Comparison of ENCODE assay signal across 28 cellular contexts in genomic region chr12:131591136-131591535, GRCh38.
"Had no signal": no experiment of that assay in that cellular context is flagged by ENCODE, and none has a peak within 500 bp of the region (broad histone marks: within the 10 kb centered on the region; RNA-seq: fewer than 3 reads in every experiment).

No MANE protein-coding gene starts in this region.

- H3K36me3 ChIP-seq: esophagus squamous epithelium, neutrophil, suprapubic skin, transverse colon, upper lobe of right lung, uterus had no signal

- H3K4me3 ChIP-seq: coronary artery, esophagus squamous epithelium, lung, mucosa of descending colon, smooth muscle cell, suprapubic skin, transverse colon, upper lobe of right lung, uterus had no signal

- H2AFZ ChIP-seq: parathyroid adenoma had no signal

- H3K79me2 ChIP-seq: parathyroid adenoma had no signal

- H3K4me1 ChIP-seq: esophagus squamous epithelium, parathyroid adenoma, suprapubic skin, transverse colon, upper lobe of right lung, uterus had no signal

- H3K27me3 ChIP-seq: neutrophil, transverse colon, upper lobe of right lung, uterus had no signal

- H3K27ac ChIP-seq: coronary artery, esophagus squamous epithelium, neutrophil, parathyroid adenoma, suprapubic skin, transverse colon, upper lobe of right lung, uterus had no signal

- FAIRE-seq: endometrium, kidney had no signal

- DNase-seq: effector memory CD8-positive, alpha-beta T cell; erythroblast; esophagus squamous epithelium; foreskin melanocyte; hypothalamus; kidney; mesenchymal stem cell; mucosa of descending colon; naive B cell; stimulated activated CD4-positive, alpha-beta T cell treated with anti-CD3 and anti-CD28 coated beads, Interleukin-12 subunit alpha, Interleukin-12 subunit beta, amount 100 ng/mL, for 4 hours; stimulated activated CD4-positive, alpha-beta T cell treated with anti-CD3 and anti-CD28 coated beads, Interleukin-1b, Interleukin-23, amount 100 ng/mL, for 48 hours; stimulated activated CD4-positive, alpha-beta T cell treated with anti-CD3 and anti-CD28 coated beads, Interleukin-4, amount 100 ng/mL, for 1 hour; stimulated activated CD8-positive, alpha-beta memory T cell treated with anti-CD3 and anti-CD28 coated beads, Interleukin-4, amount 100 ng/mL, for 48 hours; stimulated activated naive CD4-positive, alpha-beta T cell; stimulated activated naive CD8-positive, alpha-beta T cell treated with anti-CD3 and anti-CD28 coated beads, Interleukin-15, amount 100 ng/mL, for 72 hours; transverse colon; upper lobe of right lung; uterus had no signal

- ATAC-seq: effector memory CD8-positive, alpha-beta T cell; left lobe of liver; mucosa of descending colon; natural killer cell treated with Interleukin-12 subunit alpha and Interleukin-12 subunit beta and Interleukin-15 and Interleukin-18, amount 100 ng/mL, for 72 hours; sciatic nerve; stimulated activated naive CD8-positive, alpha-beta T cell treated with anti-CD3 and anti-CD28 coated beads, Interleukin-15, amount 100 ng/mL, for 72 hours; upper lobe of right lung had no signal

- H3K4me2 ChIP-seq: smooth muscle cell had no signal

- H3K9me3 ChIP-seq: suprapubic skin, transverse colon, upper lobe of right lung, uterus had no signal

- H3K9ac ChIP-seq: parathyroid adenoma had no signal
